Comparison of ENCODE assay signal across 20 cellular contexts in the genomic region with DNA sequence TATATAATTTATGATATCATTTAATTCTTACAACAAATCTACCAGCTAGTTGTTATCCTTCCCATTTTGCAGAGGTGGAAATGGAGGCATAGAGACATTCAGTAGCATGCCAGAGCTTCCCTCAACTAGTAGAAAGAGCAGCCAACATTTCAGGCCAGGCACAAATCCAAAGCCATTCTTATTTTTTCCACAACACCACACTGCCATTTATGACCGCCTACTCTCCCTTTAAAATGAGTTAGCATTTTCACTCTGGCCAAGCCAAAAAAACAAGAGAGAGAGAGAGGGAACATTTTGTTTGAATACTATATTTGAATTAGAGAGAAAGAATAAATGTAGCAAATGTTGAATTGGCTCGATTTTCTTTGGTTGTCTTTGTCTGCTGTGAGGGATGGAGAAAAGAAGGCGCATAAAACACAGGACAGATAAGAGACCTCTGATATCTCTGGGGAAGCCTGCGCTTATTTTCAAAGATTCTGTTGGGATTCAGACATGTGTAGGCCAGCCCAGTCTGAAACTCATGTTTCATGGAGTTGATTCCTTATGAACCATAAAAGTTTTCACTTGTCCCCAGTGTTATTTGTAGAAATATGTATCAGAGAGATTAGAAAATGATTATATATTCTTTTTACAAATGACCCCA.
DNase-seq lines count a peak whose midpoint lies in the region; FAIRE-seq and TF ChIP-seq lines count a peak whose summit lies in the region.
"Had no signal": no experiment of that assay in that cellular context is flagged by ENCODE, and none has a peak within 500 bp of the region (broad histone marks: within the 10 kb centered on the region; RNA-seq: fewer than 3 reads in every experiment).

No MANE protein-coding gene starts in this region.

- H3K9me3 ChIP-seq in left ventricle myocardium inferior (replicated peaks): peaks cover 11% of the 10 kb centered on the region
- H3K9me3 ChIP-seq in muscle layer of colon (ENCODE audit: low read length): no peaks in the 10 kb centered on the region
- H3K9me3 ChIP-seq in tibial artery: no peaks in the 10 kb centered on the region
- H3K9me3 ChIP-seq: SK-N-SH, upper lobe of right lung had no signal

- peak; percentile 67 for DNase-seq in astrocyte of the hippocampus (ENCODE audit: low read depth, low spot score)
- DNase-seq in left ventricle myocardium inferior: no peak
- no peak for DNase-seq in tibial artery
- no peak for DNase-seq in HTR-8/SVneo (ENCODE audit: insufficient read length, low spot score)
- DNase-seq in D341Med (ENCODE audit: low spot score): no peak
- DNase-seq in HPDE6-E6E7 (ENCODE audit: extremely low spot score): no peak
- DNase-seq: activated CD4-positive, alpha-beta T cell treated with anti-CD3 and anti-CD28 coated beads, Interleukin-2, amount 10 ng/mL, durations not matched to agents 24 days and 14 days; effector memory CD4-positive, alpha-beta T cell; GDM1; H9; KBM-7; NCI-H146; NCI-H2171 treated with DMSO at 0.1 percent for 48 hours; NCI-H69; SK-N-SH; stimulated activated CD4-positive, alpha-beta T cell treated with anti-CD3 and anti-CD28 coated beads, Interleukin-4, amount 100 ng/mL, for 4 hours; stimulated activated naive CD8-positive, alpha-beta T cell treated with anti-CD3 and anti-CD28 coated beads, Interleukin-15, Interleukin-2, amounts not matched to agents 100 U/mL and 50 U/mL, for 24 hours; upper lobe of right lung had no signal

- H3K4me1 ChIP-seq in left ventricle myocardium inferior (peaks cover 14% of the 10 kb centered on the region), muscle layer of colon (ENCODE audit: insufficient read depth, low read length) (peaks cover 12% of the 10 kb centered on the region), tibial artery (peaks cover 0 to 18% (median 2%) of the 10 kb centered on the region in 4 donors)
- H3K4me1 ChIP-seq: upper lobe of right lung had no signal

- H3K36me3 ChIP-seq in left ventricle myocardium inferior (no peaks in the 10 kb centered on the region), muscle layer of colon (ENCODE audit: insufficient read depth, low read length) (no peaks in the 10 kb centered on the region), tibial artery (no peaks in the 10 kb centered on the region)
- H3K36me3 ChIP-seq: upper lobe of right lung had no signal

- TF ChIP-seq CTCF in left ventricle myocardium inferior (IDR thresholded peaks at IDR 0.05; ENCODE audit: borderline replicate concordance): no peak
- no peak for TF ChIP-seq CTCF in tibial artery (IDR thresholded peaks at IDR 0.05)

- intact Hi-C loops in left ventricle myocardium inferior (cut with micrococcal nuclease): no loop called here
- intact Hi-C loops in tibial artery (cut with DNase I; ENCODE audit: low total_unique reads): no loop called here

- H3K27me3 ChIP-seq in left ventricle myocardium inferior (ENCODE audit: low read depth) (no peaks in the 10 kb centered on the region), muscle layer of colon (ENCODE audit: control insufficient read depth in 1 of 2, insufficient read depth in 2 of 2, low read length in 2 of 2) (no peaks in the 10 kb centered on the region), tibial artery (no peaks in the 10 kb centered on the region)
- H3K27me3 ChIP-seq: upper lobe of right lung had no signal

- no peak overlapping the region for H3K4me3 ChIP-seq in left ventricle myocardium inferior
- H3K4me3 ChIP-seq in muscle layer of colon (ENCODE audit: low read depth in 1 of 2, low read length in 2 of 2): no peak overlapping the region
- no peak overlapping the region for H3K4me3 ChIP-seq in tibial artery
- H3K4me3 ChIP-seq: upper lobe of right lung had no signal

- no peak for FAIRE-seq in HTR-8/SVneo (lab: Jason Lieb, UNC)

- peak overlapping the region; percentile 67 for H3K27ac ChIP-seq in left ventricle myocardium inferior (replicated peaks)
- peak overlapping the region; percentile 6 for H3K27ac ChIP-seq in muscle layer of colon (ENCODE audit: low read depth, low read length)
- peak overlapping the region; percentile 51 to 74 for H3K27ac ChIP-seq in tibial artery
- H3K27ac ChIP-seq: upper lobe of right lung, VCaP had no signal

- H3K9ac ChIP-seq in muscle layer of colon (ENCODE audit: low read length): no peak overlapping the region
- H3K9ac ChIP-seq: SK-N-SH had no signal

Comparison
In these comparisons a context has a peak if more than half of its experiments do, and no peak if none do; other contexts are left out.
1. H3K27ac ChIP-seq: peak in every context shown above with its lines; median percentile 67 in left ventricle myocardium inferior; 62 in tibial artery; 6 in muscle layer of colon.